ENCODE assay signal across 21 cellular contexts in the genomic region with DNA sequence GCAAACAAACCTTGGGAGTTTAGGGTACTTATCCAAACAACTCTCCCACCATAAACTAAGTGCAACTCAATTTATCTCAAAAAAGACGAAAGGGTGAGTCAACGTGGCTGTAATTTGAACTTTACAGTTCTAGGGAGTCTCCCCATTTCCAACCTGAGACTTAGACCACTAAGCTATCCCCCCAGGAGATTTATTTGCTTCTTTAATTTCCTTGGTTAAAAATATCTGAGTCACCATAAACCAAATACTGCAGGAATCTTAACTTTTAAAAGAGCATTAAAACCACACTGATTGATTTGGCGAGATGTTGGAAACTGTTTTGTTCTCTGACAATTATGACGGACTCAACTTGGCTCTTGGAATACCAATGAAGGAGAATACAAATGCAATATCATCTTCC.
DNase-seq lines count a peak whose midpoint lies in the region; ATAC-seq, FAIRE-seq and TF ChIP-seq lines count a peak whose summit lies in the region.
"Had no signal": no experiment of that assay in that cellular context is flagged by ENCODE, and none has a peak within 500 bp of the region (broad histone marks: within the 10 kb centered on the region; RNA-seq: fewer than 3 reads in every experiment).

No MANE protein-coding gene starts in this region.

- no peak for TF ChIP-seq POLR2A in GM12891 (IDR thresholded peaks at IDR 0.05; ENCODE audit: low read depth, low read length)

- DNase-seq in H4 (ENCODE audit: low spot score), result peak; percentile 83
- DNase-seq in RPMI7951 (ENCODE audit: low read depth), result peak; percentile 87
- peak; percentile 69 for DNase-seq in fibroblast of peridontal ligament (ENCODE audit: extremely low read depth)
- peak; percentile 62 for DNase-seq in stromal cell of bone marrow (ENCODE audit: low read depth)
- no peak for DNase-seq in GM12891 (ENCODE audit: insufficient read length, low spot score)
- DNase-seq in stimulated activated naive CD8-positive, alpha-beta T cell treated with anti-CD3 and anti-CD28 coated beads, Interleukin-15, Interleukin-2, amounts not matched to agents 100 U/mL and 50 U/mL, for 24 hours, result no peak
- DNase-seq: Caco-2; CD4-positive, alpha-beta memory T cell; DMS153; GF-D8; NCI-H1105; NCI-H146; NCI-H2029; NCI-H345; NCI-H524 treated with DMSO at 0.1 percent for 48 hours; NCI-H82; Peyer's patch; SJCRH30 had no signal

- no peak for FAIRE-seq in GM12891 (lab: Jason Lieb, UNC)
- FAIRE-seq: HepG2, K562 had no signal

- no peak for ATAC-seq in activated CD4-positive, CD25-positive, alpha-beta regulatory T cell treated with anti-CD3 and anti-CD28 coated beads, Interleukin-2, amount 50 U/mL, for 24 hours
- no peak for ATAC-seq in stimulated activated naive CD8-positive, alpha-beta T cell treated with anti-CD3 and anti-CD28 coated beads, Interleukin-15, Interleukin-2, amounts not matched to agents 100 U/mL and 50 U/mL, for 24 hours
- ATAC-seq: HepG2, K562 had no signal

TF ChIP-seq in GM12891, 5 proteins besides CTCF, POLR2A, EP300 and RAD21:
- TF ChIP-seq POU2F2 (IDR thresholded peaks at IDR 0.05; ENCODE audit: low read depth, low read length), result no peak
- no peak for TF ChIP-seq POLR2AphosphoS5 (IDR thresholded peaks at IDR 0.05; ENCODE audit: low read depth, low read length)
- no peak for TF ChIP-seq SPI1 (IDR thresholded peaks at IDR 0.05; ENCODE audit: low read depth, low read length)
- no peak for TF ChIP-seq TAF1 (IDR thresholded peaks at IDR 0.05; ENCODE audit: low read depth, low read length)
- TF ChIP-seq PAX5 (IDR thresholded peaks at IDR 0.05; ENCODE audit: insufficient read depth, low read length, severe bottlenecking), result no peak

Comparison
In these comparisons a context has a peak if more than half of its experiments do, and no peak if none do; other contexts are left out.
1. DNase-seq: peak in H4 (single experiment), RPMI7951 (single experiment), fibroblast of peridontal ligament (single experiment) and stromal cell of bone marrow (single experiment); none in GM12891 (single experiment) and stimulated activated naive CD8-positive, alpha-beta T cell treated with anti-CD3 and anti-CD28 coated beads, Interleukin-15, Interleukin-2, amounts not matched to agents 100 U/mL and 50 U/mL, for 24 hours (single experiment).